26 cellular contexts compared by ENCODE assay signal in the genomic region with DNA sequence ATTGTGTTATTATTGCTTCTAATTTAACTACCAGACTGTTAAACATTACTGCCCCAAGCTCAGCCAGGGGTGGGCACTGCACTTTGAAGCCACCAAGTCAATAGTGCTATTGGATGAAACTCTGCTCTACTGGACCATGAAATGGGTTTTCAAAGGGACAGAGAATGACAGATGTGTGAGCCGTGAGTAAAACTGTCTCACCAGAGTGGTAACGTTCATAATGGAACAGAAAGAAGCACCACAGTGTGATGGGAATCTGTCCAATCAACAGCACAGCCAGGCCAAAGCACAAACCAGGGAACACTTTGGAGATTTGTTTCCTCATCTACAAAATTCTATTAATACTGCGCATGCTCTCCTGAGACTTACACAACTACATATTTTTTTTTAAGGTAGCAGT.
DNase-seq lines count a peak whose midpoint lies in the region; ATAC-seq and TF ChIP-seq lines count a peak whose summit lies in the region.
"Had no signal": no experiment of that assay in that cellular context is flagged by ENCODE, and none has a peak within 500 bp of the region (broad histone marks: within the 10 kb centered on the region; RNA-seq: fewer than 3 reads in every experiment).

No MANE protein-coding gene starts in this region.

- H3K36me3 ChIP-seq in DND-41 (ENCODE audit: insufficient read depth, low read length), result no peaks in the 10 kb centered on the region
- H3K36me3 ChIP-seq in Loucy (ENCODE audit: insufficient read depth, low read length), result no peaks in the 10 kb centered on the region
- H3K36me3 ChIP-seq: left lung, tibial artery had no signal

- CTCF ChIA-PET in activated CD4-positive, alpha-beta T cell treated with anti-CD3 and anti-CD28 coated beads for 36 hours (lab: Charles Lee), result interaction anchor here (0.5 to 1.1 kb wide), 4 partner anchors 82 to 386 kb away, joined by 3 to 4 read pairs (median 3); no protein-coding TSS in a partner anchor

- no peak for TF ChIP-seq CTCF in DND-41 (IDR thresholded peaks at IDR 0.05; ENCODE audit: borderline replicate concordance, extremely low read depth, low read length, poor library complexity, severe bottlenecking)
- no peak for TF ChIP-seq CTCF in Loucy (conservative IDR thresholded peaks at IDR 0.05; ENCODE audit: low read length)
- TF ChIP-seq CTCF in neural crest cell (conservative IDR thresholded peaks at IDR 0.05), result no peak

- no peaks in the 10 kb centered on the region for H4K20me1 ChIP-seq in DND-41 (ENCODE audit: insufficient read depth, low read length)
- no peaks in the 10 kb centered on the region for H4K20me1 ChIP-seq in Loucy (ENCODE audit: insufficient read depth, low read length, poor library complexity, severe bottlenecking)

- H3K4me3 Mint-ChIP-seq in neural crest cell, result no peak overlapping the region
- H3K4me3 Mint-ChIP-seq in activated CD4-positive, alpha-beta T cell treated with anti-CD3 and anti-CD28 coated beads for 36 hours, result no peak overlapping the region

- intact Hi-C loops in activated CD4-positive, alpha-beta T cell treated with anti-CD3 and anti-CD28 coated beads for 36 hours (cut with DNase I, micrococcal nuclease), result no loop called here

- H2AFZ ChIP-seq in DND-41 (ENCODE audit: low read depth, low read length) (no peak overlapping the region), Loucy (ENCODE audit: low read length) (no peak overlapping the region; the same call in 1 of the 2 replicates)

- H3K4me3 ChIP-seq in DND-41 (ENCODE audit: low read depth in 1 of 2, low read length in 2 of 2) (no peak overlapping the region), Loucy (ENCODE audit: low read length, poor library complexity, severe bottlenecking) (no peak overlapping the region)
- H3K4me3 ChIP-seq: left lung, skin epidermis, tibial artery had no signal

- no peaks in the 10 kb centered on the region for H3K79me2 ChIP-seq in DND-41 (ENCODE audit: insufficient read depth, low read length)
- no peaks in the 10 kb centered on the region for H3K79me2 ChIP-seq in Loucy (ENCODE audit: insufficient read depth, low read length)

- no peaks in the 10 kb centered on the region for H3K27me3 ChIP-seq in DND-41 (ENCODE audit: insufficient read depth, low read length, poor library complexity)
- no peaks in the 10 kb centered on the region for H3K27me3 ChIP-seq in Loucy (ENCODE audit: insufficient read depth, low read length, poor library complexity, severe bottlenecking)
- H3K27me3 ChIP-seq: left lung, tibial artery had no signal

- no peaks in the 10 kb centered on the region for H3K27me3 Mint-ChIP-seq in neural crest cell (ENCODE audit: low read depth)
- no peaks in the 10 kb centered on the region for H3K27me3 Mint-ChIP-seq in activated CD4-positive, alpha-beta T cell treated with anti-CD3 and anti-CD28 coated beads for 36 hours

- H3K9me3 ChIP-seq in DND-41 (ENCODE audit: insufficient read depth, low read length, severe bottlenecking) (no peaks in the 10 kb centered on the region), Loucy (ENCODE audit: insufficient read depth, low read depth, low read length) (0 out of 2 replicates have a peak, but pooled peaks cover 3% of the 10 kb centered on the region)
- H3K9me3 ChIP-seq: SK-N-SH, tibial artery had no signal

- H3K4me1 ChIP-seq in DND-41 (ENCODE audit: insufficient read depth, low read length) (peaks cover 57% of the 10 kb centered on the region), Loucy (ENCODE audit: insufficient read depth, low read length, poor library complexity, severe bottlenecking) (peaks cover 87% of the 10 kb centered on the region)

- H3K9me3 Mint-ChIP-seq in neural crest cell, result peaks cover 4% of the 10 kb centered on the region
- peaks cover 3% of the 10 kb centered on the region for H3K9me3 Mint-ChIP-seq in activated CD4-positive, alpha-beta T cell treated with anti-CD3 and anti-CD28 coated beads for 36 hours (ENCODE audit: low read depth)

- peaks cover 8% of the 10 kb centered on the region for H3K4me1 Mint-ChIP-seq in neural crest cell
- H3K4me1 Mint-ChIP-seq in activated CD4-positive, alpha-beta T cell treated with anti-CD3 and anti-CD28 coated beads for 36 hours, result peaks cover 48% of the 10 kb centered on the region

- H3K36me3 Mint-ChIP-seq in neural crest cell (ENCODE audit: low read depth), result no peaks in the 10 kb centered on the region
- peaks cover 3% of the 10 kb centered on the region for H3K36me3 Mint-ChIP-seq in activated CD4-positive, alpha-beta T cell treated with anti-CD3 and anti-CD28 coated beads for 36 hours (ENCODE audit: low read depth)

- ATAC-seq in DND-41 (ENCODE audit: insufficient read depth, low read depth) (no peak), GM21360 (IDR thresholded peaks at IDR 0.05; ENCODE audit: unreplicated experiment) (peak; percentile 64), GM18868 (IDR thresholded peaks at IDR 0.05; ENCODE audit: unreplicated experiment) (no peak), GM19463 (IDR thresholded peaks at IDR 0.05; ENCODE audit: unreplicated experiment) (no peak)
- no peak for ATAC-seq in activated CD4-positive, alpha-beta T cell treated with anti-CD3 and anti-CD28 coated beads for 36 hours
- ATAC-seq: left lung had no signal

- H3K27ac Mint-ChIP-seq in neural crest cell (ENCODE audit: unreplicated experiment), result peak overlapping the region; percentile 59
- H3K27ac Mint-ChIP-seq in activated CD4-positive, alpha-beta T cell treated with anti-CD3 and anti-CD28 coated beads for 36 hours, result no peak overlapping the region

- 0 out of 2 replicates have a peak overlapping the region, but pooled peaks have one; percentile 6 for H3K27ac ChIP-seq in DND-41 (ENCODE audit: low read length)
- H3K27ac ChIP-seq: left lung, RWPE1, skin epidermis, tibial artery had no signal

- no peaks in the 10 kb centered on the region for H3K9me2 ChIP-seq in Loucy (replicated peaks; ENCODE audit: low read depth, low read length)
- H3K9me2 ChIP-seq: SK-N-SH had no signal

- POLR2A ChIA-PET in activated CD4-positive, alpha-beta T cell treated with anti-CD3 and anti-CD28 coated beads for 36 hours (lab: Charles Lee), result no interaction called here

- H3F3A ChIP-seq in Loucy (ENCODE audit: low read depth), result 0 out of 2 replicates have a peak, but pooled peaks cover 8% of the 10 kb centered on the region

- no peak overlapping the region for H3K9ac ChIP-seq in DND-41 (ENCODE audit: low read depth, low read length)
- peak overlapping the region; percentile 17 for H3K9ac ChIP-seq in Loucy (ENCODE audit: low read depth, low read length, poor library complexity, severe bottlenecking)
- H3K9ac ChIP-seq: SK-N-SH had no signal

- H3K4me2 ChIP-seq in DND-41 (ENCODE audit: insufficient read depth, low read length) (no peak overlapping the region), Loucy (ENCODE audit: low read depth, low read length, poor library complexity, severe bottlenecking) (no peak overlapping the region)
- H3K4me2 ChIP-seq: SK-N-SH had no signal

- no peak for DNase-seq in DND-41
- no peak for DNase-seq in neural crest cell (ENCODE audit: low read depth, low spot score)
- DNase-seq in activated CD4-positive, alpha-beta T cell treated with anti-CD3 and anti-CD28 coated beads for 36 hours, result no peak
- no peak for DNase-seq in NCI-H82 (lab: John Stamatoyannopoulos, UW)
- DNase-seq: activated CD4-positive, alpha-beta T cell treated with anti-CD3 and anti-CD28 coated beads for 4 hours; activated CD8-positive, alpha-beta memory T cell treated with anti-CD3 and anti-CD28 coated beads for 24 hours; activated effector memory CD4-positive, alpha-beta T cell treated with anti-CD3 and anti-CD28 coated beads, Interleukin-2, amount 50 U/mL, for 16 hours; activated T-cell treated with anti-CD3 and anti-CD28 coated beads, Interleukin-2, amount 50 U/mL, for 1 hour; HCEC 1CT; hippocampal formation; IMR-90; left lung; NCI-H1105; NCI-H2029; NCI-H226; NCI-H748 treated with DMSO at 0.1 percent for 48 hours; occipital lobe; SK-N-SH; T-helper 2 cell; tibial artery had no signal
